16 cellular contexts compared by ENCODE assay signal in genomic region chr2:151020411-151020810, GRCh38.
DNase-seq lines count a peak whose midpoint lies in the region; ATAC-seq and TF ChIP-seq lines count a peak whose summit lies in the region.
"Had no signal": no experiment of that assay in that cellular context is flagged by ENCODE, and none has a peak within 500 bp of the region (broad histone marks: within the 10 kb centered on the region; RNA-seq: fewer than 3 reads in every experiment).

No MANE protein-coding gene starts in this region.

- ATAC-seq in GM18505 (IDR thresholded peaks at IDR 0.05; ENCODE audit: unreplicated experiment) (peak; percentile 97), HG02884 (IDR thresholded peaks at IDR 0.05; ENCODE audit: unreplicated experiment) (peak; percentile 93), HG03521 (IDR thresholded peaks at IDR 0.05; ENCODE audit: unreplicated experiment) (peak; percentile 93), right lobe of liver (no peak), GM18873 (IDR thresholded peaks at IDR 0.05; ENCODE audit: low FRiP score, unreplicated experiment) (no peak)
- ATAC-seq: naive thymus-derived CD8-positive, alpha-beta T cell; PC-3 had no signal

- H3K4me3 ChIP-seq in right lobe of liver = no peak overlapping the region
- H3K4me3 ChIP-seq: stomach had no signal

- no peak for TF ChIP-seq POLR2A in GM18505 (IDR thresholded peaks at IDR 0.05; ENCODE audit: borderline replicate concordance, extremely low read depth, insufficient read depth, insufficient read length)
- TF ChIP-seq POLR2A in right lobe of liver (IDR thresholded peaks at IDR 0.05) = no peak

- no peak for TF ChIP-seq CTCF in GM20000 (IDR thresholded peaks at IDR 0.05; ENCODE audit: extremely low read depth, missing control alignments)
- TF ChIP-seq CTCF in right lobe of liver (IDR thresholded peaks at IDR 0.05) = no peak

- 42% methylated on average over 2 of the region's 2 CpGs for WGBS in right lobe of liver (ENCODE audit: insufficient coverage, low coverage, low lambda C conversion rate, missing lambda C conversion rate)

- intact Hi-C loops in right lobe of liver (cut with DNase I) = no loop called here

- peak; percentile 5 for DNase-seq in GM20000 (ENCODE audit: low spot score)
- no peak for DNase-seq in right lobe of liver
- no peak for DNase-seq in stimulated activated CD4-positive, alpha-beta T cell treated with anti-CD3 and anti-CD28 coated beads, Interleukin-12 subunit alpha, Interleukin-12 subunit beta, amount 100 ng/mL, for 4 hours
- no peak for DNase-seq in activated CD4-positive, alpha-beta T cell treated with anti-CD3 and anti-CD28 coated beads for 48 hours
- DNase-seq: activated CD4-positive, alpha-beta T cell treated with anti-CD3 and anti-CD28 coated beads for 4 hours; KBM-7; naive thymus-derived CD8-positive, alpha-beta T cell; NCI-H2029; PC-3; stimulated activated CD4-positive, alpha-beta T cell treated with anti-CD3 and anti-CD28 coated beads, Interleukin-4, amount 100 ng/mL, for 24 hours; stomach; T-helper 1 cell had no signal

- H3K27me3 ChIP-seq in right lobe of liver = no peaks in the 10 kb centered on the region
- H3K27me3 ChIP-seq: stomach had no signal

- no peaks in the 10 kb centered on the region for H3K4me1 ChIP-seq in right lobe of liver
- H3K4me1 ChIP-seq: stomach had no signal

- H3K9me3 ChIP-seq in right lobe of liver = no peaks in the 10 kb centered on the region

- H3K36me3 ChIP-seq in right lobe of liver = no peaks in the 10 kb centered on the region
- H3K36me3 ChIP-seq: stomach had no signal

- no peak overlapping the region for H3K27ac ChIP-seq in right lobe of liver
- H3K27ac ChIP-seq: stomach had no signal

Comparison
In these comparisons a context has a peak if more than half of its experiments do, and no peak if none do; other contexts are left out.
1. ATAC-seq: peak in GM18505 (single experiment), HG02884 (single experiment) and HG03521 (single experiment); none in right lobe of liver (0 of 4) and GM18873 (single experiment).